20 cellular contexts compared by ENCODE assay signal in the genomic region with DNA sequence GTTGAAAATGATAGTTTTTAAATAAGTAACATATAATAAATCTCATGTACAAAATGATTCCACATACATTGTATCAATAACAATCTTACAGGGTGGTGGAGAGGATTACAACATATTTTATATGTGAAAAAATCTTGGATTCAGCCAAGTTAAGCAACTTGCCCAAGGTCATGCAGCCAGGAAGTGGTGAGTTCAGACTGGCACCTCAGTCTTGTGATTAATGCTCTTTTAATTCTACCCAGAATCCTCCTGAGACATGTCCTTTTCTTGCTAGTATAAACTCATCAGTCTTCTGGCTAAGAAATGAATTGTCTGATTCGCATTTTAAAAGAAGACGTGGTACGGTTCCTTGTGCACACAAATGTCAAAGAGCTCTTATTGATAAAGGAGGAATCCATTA. TPM values are rescaled to one million over a fixed set of nuclear protein-coding genes. Genes with fewer than 3 reads are reported as not detected.
"Had no signal": no experiment of that assay in that cellular context is flagged by ENCODE, and none has a peak within 500 bp of the region (broad histone marks: within the 10 kb centered on the region; RNA-seq: fewer than 3 reads in every experiment).

No MANE protein-coding gene starts in this region.

- H3K4me1 ChIP-seq: parathyroid adenoma had no signal

- H3K27ac ChIP-seq: brain microvascular endothelial cell, left lung, parathyroid adenoma, skin epidermis, tibial nerve, vagina had no signal

- H3K4me3 ChIP-seq: left lung, skin epidermis, tibial nerve, vagina had no signal

- H3K36me3 ChIP-seq: brain microvascular endothelial cell, left lung, tibial nerve, vagina had no signal

- H3K4me3 Mint-ChIP-seq: activated T-helper 1 cell treated with anti-CD3 and anti-CD28 coated beads, Interleukin-12 subunit alpha, Interleukin-12 subunit beta, Interleukin-2, Interleukin-4 antibody, amounts not matched to agents 30 ng/mL and 10 ng/mL and 1 ng/mL, durations not matched to agents 14 hours and 24 hours and 36 hours; dendritic cell treated with granulocyte-macrophage colony-stimulating factor and Interleukin-4, amounts not matched to agents 40 ng/mL and 50 ng/mL, for 4 days; effector memory CD8-positive, alpha-beta T cell; naive thymus-derived CD8-positive, alpha-beta T cell had no signal

- H3K27me3 ChIP-seq: vagina had no signal

- H3K9me3 ChIP-seq: vagina had no signal

- H3K9ac ChIP-seq: parathyroid adenoma had no signal

- ATAC-seq: effector memory CD8-positive, alpha-beta T cell; left lung; naive thymus-derived CD8-positive, alpha-beta T cell had no signal

- DNase-seq: activated naive CD4-positive, alpha-beta T cell treated with Interleukin-2 at 50 U/mL for 16 hours; anterior cingulate cortex; brain microvascular endothelial cell; effector memory CD8-positive, alpha-beta T cell; hippocampal formation; left lung; mesenchymal stem cell; naive thymus-derived CD8-positive, alpha-beta T cell; retina; stimulated activated CD4-positive, alpha-beta T cell treated with anti-CD3 and anti-CD28 coated beads, Interleukin-15, amount 100 ng/mL, for 24 hours; stimulated activated CD4-positive, alpha-beta T cell treated with anti-CD3 and anti-CD28 coated beads, Interleukin-4, amount 100 ng/mL, for 1 hour; stimulated activated naive CD4-positive, alpha-beta T cell; substantia nigra had no signal

- H3K27ac Mint-ChIP-seq: activated T-helper 1 cell treated with anti-CD3 and anti-CD28 coated beads, Interleukin-12 subunit alpha, Interleukin-12 subunit beta, Interleukin-2, Interleukin-4 antibody, amounts not matched to agents 30 ng/mL and 10 ng/mL and 1 ng/mL, durations not matched to agents 14 hours and 24 hours and 36 hours; dendritic cell treated with granulocyte-macrophage colony-stimulating factor and Interleukin-4, amounts not matched to agents 40 ng/mL and 50 ng/mL, for 4 days; effector memory CD8-positive, alpha-beta T cell; naive thymus-derived CD8-positive, alpha-beta T cell had no signal

RNA-seq across cellular contexts. Expression of gene MYRIP, which starts 4.5 kb away (rescaled TPM):
- total RNA-seq: activated CD8-positive, alpha-beta memory T cell treated with anti-CD3 and anti-CD28 coated beads for 36 hours; activated T-helper 1 cell treated with anti-CD3 and anti-CD28 coated beads, Interleukin-12 subunit alpha, Interleukin-12 subunit beta, Interleukin-2, Interleukin-4 antibody, amounts not matched to agents 30 ng/mL and 10 ng/mL and 1 ng/mL, durations not matched to agents 14 hours and 24 hours and 36 hours; naive thymus-derived CD8-positive, alpha-beta T cell had no signal
